In genomic region chr1:24009406-24009805, GRCh38 we compare ENCODE assay signal across 18 cellular contexts. TPM values are rescaled to one million over a fixed set of nuclear protein-coding genes. Genes with fewer than 3 reads are reported as not detected.
DNase-seq lines count a peak whose midpoint lies in the region; ATAC-seq and TF ChIP-seq lines count a peak whose summit lies in the region.
"Had no signal": no experiment of that assay in that cellular context is flagged by ENCODE, and none has a peak within 500 bp of the region (broad histone marks: within the 10 kb centered on the region; RNA-seq: fewer than 3 reads in every experiment).

No MANE protein-coding gene starts in this region.

- no peaks in the 10 kb centered on the region for H3K9me3 Mint-ChIP-seq in osteocyte (ENCODE audit: unreplicated experiment)
- H3K9me3 Mint-ChIP-seq: activated naive CD4-positive, alpha-beta T cell treated with anti-CD3 and anti-CD28 coated beads for 36 hours had no signal

- no peaks in the 10 kb centered on the region for H3K36me3 ChIP-seq in heart left ventricle
- H3K36me3 ChIP-seq: BLaER1 treated with 17β-estradiol and CSF1 and Interleukin-3, amounts not matched to agents 10 nM and 100 nM; gastroesophageal sphincter; suprapubic skin had no signal

- intact Hi-C loops in heart left ventricle (cut with DNase I), result no loop called here

- no peak for TF ChIP-seq POLR2A in heart left ventricle (IDR thresholded peaks at IDR 0.05)

- H3K27ac ChIP-seq in heart left ventricle, result no peak overlapping the region
- H3K27ac ChIP-seq: BLaER1 treated with 17β-estradiol and CSF1 and Interleukin-3, amounts not matched to agents 10 nM and 100 nM; gastroesophageal sphincter; SK-N-MC; suprapubic skin had no signal

- H3K4me3 ChIP-seq in epithelial cell of esophagus (ENCODE audit: low read length) (no peak overlapping the region), heart left ventricle (no peak overlapping the region)
- H3K4me3 ChIP-seq: BLaER1 treated with 17β-estradiol and CSF1 and Interleukin-3, amounts not matched to agents 10 nM and 100 nM; coronary artery; gastroesophageal sphincter; SK-N-MC; suprapubic skin had no signal

- no peak overlapping the region for H3K4me3 Mint-ChIP-seq in osteocyte (ENCODE audit: unreplicated experiment)
- H3K4me3 Mint-ChIP-seq: activated naive CD4-positive, alpha-beta T cell treated with anti-CD3 and anti-CD28 coated beads for 36 hours had no signal

- H3K9me3 ChIP-seq in heart left ventricle, result peaks cover 0 to 18% (median 0%) of the 10 kb centered on the region in 12 donors
- H3K9me3 ChIP-seq: gastroesophageal sphincter, suprapubic skin had no signal

- peaks cover 0 to 32% (median 8%) of the 10 kb centered on the region in 12 donors for H3K4me1 ChIP-seq in heart left ventricle
- H3K4me1 ChIP-seq: gastroesophageal sphincter had no signal

- no peaks in the 10 kb centered on the region for H3K27me3 Mint-ChIP-seq in osteocyte (ENCODE audit: unreplicated experiment)

- no peak for ATAC-seq in heart left ventricle
- ATAC-seq in HG03354 (IDR thresholded peaks at IDR 0.05; ENCODE audit: poor library complexity, severe bottlenecking, unreplicated experiment), result no peak
- ATAC-seq in HG02840 (IDR thresholded peaks at IDR 0.05; ENCODE audit: low FRiP score, unreplicated experiment), result no peak
- ATAC-seq: gastroesophageal sphincter had no signal

- WGBS in heart left ventricle, 4 donors, result 90 to 100% (median 91%) methylated on average over 1 of the region's 1 CpG

- DNase-seq in EH (ENCODE audit: low read depth) (peak; percentile 67), RKO (ENCODE audit: low spot score) (peak; percentile 12), epithelial cell of esophagus (ENCODE audit: low read depth) (peak; percentile 69), osteocyte (ENCODE audit: extremely low spot score, unreplicated experiment) (no peak), heart left ventricle (no peak), hypothalamus (lab: John Stamatoyannopoulos, UW) (no peak)
- DNase-seq: activated CD4-positive, alpha-beta T cell treated with anti-CD3 and anti-CD28 coated beads, Interleukin-2, amount 50 U/mL, for 48 hours; activated naive CD4-positive, alpha-beta T cell treated with anti-CD3 and anti-CD28 coated beads for 36 hours; midbrain; NCI-H1048; NCI-H69 had no signal

- H3K4me1 Mint-ChIP-seq in osteocyte (ENCODE audit: unreplicated experiment), result peaks cover 39% of the 10 kb centered on the region

- H3K27ac Mint-ChIP-seq in osteocyte (ENCODE audit: unreplicated experiment), result peak overlapping the region; percentile 88
- H3K27ac Mint-ChIP-seq: activated naive CD4-positive, alpha-beta T cell treated with anti-CD3 and anti-CD28 coated beads for 36 hours had no signal

- no peaks in the 10 kb centered on the region for H3K36me3 Mint-ChIP-seq in osteocyte (ENCODE audit: unreplicated experiment)

- TF ChIP-seq CTCF in epithelial cell of esophagus (IDR thresholded peaks at IDR 0.05; ENCODE audit: insufficient read depth, low read depth, low read length, missing control alignments), result no peak
- TF ChIP-seq CTCF in osteocyte (IDR thresholded peaks at IDR 0.05), result no peak
- TF ChIP-seq CTCF in heart left ventricle (IDR thresholded peaks at IDR 0.05), result no peak

- H3K27me3 ChIP-seq in heart left ventricle, result no peaks in the 10 kb centered on the region
- H3K27me3 ChIP-seq: BLaER1 treated with 17β-estradiol and CSF1 and Interleukin-3, amounts not matched to agents 10 nM and 100 nM; gastroesophageal sphincter; suprapubic skin had no signal

RNA-seq across cellular contexts. Expression of gene SRSF10, which starts 29.3 kb away (rescaled TPM):
- total RNA-seq in osteocyte (87.0 and 93.3 TPM in 2 replicates), heart left ventricle (10 to 100 TPM; 34.3 to 60.9 (median 49.4) TPM)
- 10 to 100 TPM; 41.1 to 47.1 TPM for polyA plus RNA-seq in heart left ventricle

RNA-seq across cellular contexts. Expression of gene PNRC2, which starts 49.8 kb away (rescaled TPM):
- 58.9 and 63.7 TPM in 2 replicates for total RNA-seq in osteocyte
- total RNA-seq in heart left ventricle, result 100 to 1,000 TPM in 4 of 9 donors, 10 to 100 TPM in 5; 67.7 to 137 (median 80.5) TPM
- polyA plus RNA-seq in heart left ventricle, result 10 to 100 TPM; 64.1 to 88.8 TPM

Comparison
In these comparisons a context has a peak if more than half of its experiments do, and no peak if none do; other contexts are left out.
1. DNase-seq: peak in EH (single experiment), RKO (single experiment) and epithelial cell of esophagus (single experiment); none in osteocyte (single experiment), heart left ventricle (0 of 5) and hypothalamus (0 of 51).